Comparison of ENCODE assay signal across 1 cellular context in genomic region chr5:32201140-32201539, GRCh38.
TF ChIP-seq lines count a peak whose summit lies in the region.

No MANE protein-coding gene starts in this region.

TF ChIP-seq in liver, 16 proteins besides CTCF, POLR2A, EP300 and RAD21 (continued from another document):
- TF ChIP-seq, protein P1, sequence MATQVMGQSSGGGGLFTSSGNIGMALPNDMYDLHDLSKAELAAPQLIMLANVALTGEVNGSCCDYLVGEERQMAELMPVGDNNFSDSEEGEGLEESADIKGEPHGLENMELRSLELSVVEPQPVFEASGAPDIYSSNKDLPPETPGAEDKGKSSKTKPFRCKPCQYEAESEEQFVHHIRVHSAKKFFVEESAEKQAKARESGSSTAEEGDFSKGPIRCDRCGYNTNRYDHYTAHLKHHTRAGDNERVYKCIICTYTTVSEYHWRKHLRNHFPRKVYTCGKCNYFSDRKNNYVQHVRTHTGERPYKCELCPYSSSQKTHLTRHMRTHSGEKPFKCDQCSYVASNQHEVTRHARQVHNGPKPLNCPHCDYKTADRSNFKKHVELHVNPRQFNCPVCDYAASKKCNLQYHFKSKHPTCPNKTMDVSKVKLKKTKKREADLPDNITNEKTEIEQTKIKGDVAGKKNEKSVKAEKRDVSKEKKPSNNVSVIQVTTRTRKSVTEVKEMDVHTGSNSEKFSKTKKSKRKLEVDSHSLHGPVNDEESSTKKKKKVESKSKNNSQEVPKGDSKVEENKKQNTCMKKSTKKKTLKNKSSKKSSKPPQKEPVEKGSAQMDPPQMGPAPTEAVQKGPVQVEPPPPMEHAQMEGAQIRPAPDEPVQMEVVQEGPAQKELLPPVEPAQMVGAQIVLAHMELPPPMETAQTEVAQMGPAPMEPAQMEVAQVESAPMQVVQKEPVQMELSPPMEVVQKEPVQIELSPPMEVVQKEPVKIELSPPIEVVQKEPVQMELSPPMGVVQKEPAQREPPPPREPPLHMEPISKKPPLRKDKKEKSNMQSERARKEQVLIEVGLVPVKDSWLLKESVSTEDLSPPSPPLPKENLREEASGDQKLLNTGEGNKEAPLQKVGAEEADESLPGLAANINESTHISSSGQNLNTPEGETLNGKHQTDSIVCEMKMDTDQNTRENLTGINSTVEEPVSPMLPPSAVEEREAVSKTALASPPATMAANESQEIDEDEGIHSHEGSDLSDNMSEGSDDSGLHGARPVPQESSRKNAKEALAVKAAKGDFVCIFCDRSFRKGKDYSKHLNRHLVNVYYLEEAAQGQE (IDR thresholded peaks at IDR 0.05): no peak
- peak; percentile 69 for TF ChIP-seq YY1 (IDR thresholded peaks at IDR 0.05)
- TF ChIP-seq, protein P2, sequence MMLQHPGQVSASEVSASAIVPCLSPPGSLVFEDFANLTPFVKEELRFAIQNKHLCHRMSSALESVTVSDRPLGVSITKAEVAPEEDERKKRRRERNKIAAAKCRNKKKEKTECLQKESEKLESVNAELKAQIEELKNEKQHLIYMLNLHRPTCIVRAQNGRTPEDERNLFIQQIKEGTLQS (IDR thresholded peaks at IDR 0.05): peak; percentile 72
- peak; percentile 59 to 90 for TF ChIP-seq RXRA (IDR thresholded peaks at IDR 0.05)
- peak; percentile 16 for TF ChIP-seq NR2F2 (IDR thresholded peaks at IDR 0.05)
- peak; percentile 69 for TF ChIP-seq SP1 (IDR thresholded peaks at IDR 0.05)
- peak; percentile 69 to 75 for TF ChIP-seq HNF4A (conservative IDR thresholded peaks at IDR 0.05)
TF ChIP-seq in liver: peak in this region for 10.
